10 cellular contexts compared by ENCODE assay signal in the genomic region with DNA sequence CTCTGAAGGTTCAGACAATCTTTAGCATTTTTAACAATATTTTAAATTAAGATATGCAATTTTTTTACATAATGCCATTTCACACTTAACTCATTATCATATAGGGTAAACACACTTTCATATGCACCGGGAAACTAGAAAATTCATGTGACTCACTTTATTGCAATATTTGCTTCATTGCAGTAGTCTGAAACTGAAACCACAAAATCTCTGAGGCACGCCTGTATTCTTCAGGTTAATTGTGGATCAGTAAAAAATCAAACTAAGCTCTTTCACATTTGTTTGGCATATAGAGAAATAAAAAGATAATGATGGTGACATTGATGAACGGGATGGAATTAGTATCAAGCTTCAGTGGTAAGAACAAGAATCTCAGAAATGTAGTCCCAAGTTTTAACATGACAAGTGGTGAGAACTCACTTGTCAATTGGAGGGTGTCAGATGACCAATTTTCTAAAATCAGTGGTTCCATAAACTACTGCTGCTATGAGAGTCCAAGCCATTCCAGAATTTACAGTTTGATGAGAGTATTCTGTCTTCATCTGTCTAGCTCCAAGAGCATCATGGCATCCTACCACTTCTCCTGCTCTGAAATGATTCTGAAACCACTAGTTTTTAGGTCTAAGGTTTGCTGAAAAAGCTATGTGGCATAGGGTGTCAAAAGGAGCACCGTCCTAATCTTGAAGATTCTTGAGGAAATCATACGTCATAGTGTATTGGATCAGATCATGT.
A peak's percentile ranks its signal among the peaks of the same experiment; 100 is the strongest.
DNase-seq lines count a peak whose midpoint lies in the region; ATAC-seq and TF ChIP-seq lines count a peak whose summit lies in the region.
"Had no signal": no experiment of that assay in that cellular context is flagged by ENCODE, and none has a peak within 500 bp of the region (broad histone marks: within the 10 kb centered on the region; RNA-seq: fewer than 3 reads in every experiment).

No MANE protein-coding gene starts in this region.

- no peaks in the 10 kb centered on the region for H3K27me3 Mint-ChIP-seq in natural killer cell (ENCODE audit: low read depth in 2 of 2)

- DNase-seq in SIG-M5 treated with dmso at 0.1 percent for 504 hours (lab: John Stamatoyannopoulos, UW; ENCODE audit: unreplicated experiment) (peak; percentile 71), SIG-M5 (lab: John Stamatoyannopoulos, UW) (no peak), RWPE2 (ENCODE audit: low spot score) (no peak), natural killer cell (no peak), NCI-H2171 (lab: John Stamatoyannopoulos, UW) (no peak), aorta (no peak)
- no peak for DNase-seq in activated CD4-positive, alpha-beta T cell treated with anti-CD3 and anti-CD28 coated beads for 1 hour

- H3K4me1 Mint-ChIP-seq in natural killer cell = peaks cover 77 to 79% of the 10 kb centered on the region in 2 donors

- H3K9me3 ChIP-seq in RWPE2 (ENCODE audit: severe bottlenecking) = no peaks in the 10 kb centered on the region
- H3K9me3 ChIP-seq in aorta (ENCODE audit: control insufficient read depth, low read length) = no peaks in the 10 kb centered on the region

- H3K27ac Mint-ChIP-seq in natural killer cell = peak overlapping the region; percentile 91 to 92

- H3K4me3 ChIP-seq in RWPE2 (ENCODE audit: severe bottlenecking) (no peak overlapping the region), aorta (ENCODE audit: low read length in 2 of 2) (no peak overlapping the region)
- H3K4me3 ChIP-seq: cardiac muscle cell had no signal

- H3K4me3 Mint-ChIP-seq in natural killer cell = peak overlapping the region; percentile 85

- no peaks in the 10 kb centered on the region for H3K9me3 Mint-ChIP-seq in natural killer cell

- H3K36me3 ChIP-seq in RWPE2 (ENCODE audit: low read depth) = peaks cover 25% of the 10 kb centered on the region
- no peaks in the 10 kb centered on the region for H3K36me3 ChIP-seq in aorta (ENCODE audit: control insufficient read depth in 1 of 2, insufficient read depth in 2 of 2, low read length in 1 of 2)
- H3K36me3 ChIP-seq: cardiac muscle cell had no signal

- intact Hi-C loops in natural killer cell (cut with micrococcal nuclease) (loop anchor here (1.0 to 5.0 kb wide), 3 partner anchors 15 to 253 kb away; no protein-coding TSS in a partner anchor), aorta (cut with DNase I) (no loop called here)

- H3K27ac ChIP-seq in RWPE2 (ENCODE audit: poor library complexity, severe bottlenecking) = peak overlapping the region; percentile 80
- H3K27ac ChIP-seq in aorta (ENCODE audit: low read depth in 1 of 2, low read length in 2 of 2) = no peak overlapping the region
- H3K27ac ChIP-seq: 22Rv1, cardiac muscle cell had no signal

- TF ChIP-seq CTCF in RWPE2 (IDR thresholded peaks at IDR 0.05; ENCODE audit: poor library complexity, severe bottlenecking) (no peak), natural killer cell (IDR thresholded peaks at IDR 0.05) (no peak)

- WGBS in aorta, 2 donors = 87 to 88% methylated on average over 5 of the region's 5 CpGs

- ATAC-seq in HG02938 (IDR thresholded peaks at IDR 0.05; ENCODE audit: unreplicated experiment) = peak; percentile 61
- ATAC-seq in RWPE2 (ENCODE audit: low read depth) = peak; percentile 55
- peak; percentile 70 to 80 (median 71) for ATAC-seq in natural killer cell
- ATAC-seq in aorta (ENCODE audit: low FRiP score) = no peak

- H3K4me1 ChIP-seq in RWPE2 (ENCODE audit: insufficient read depth, poor library complexity, severe bottlenecking) (peaks cover 54% of the 10 kb centered on the region), aorta (ENCODE audit: control insufficient read depth in 1 of 2, insufficient read depth in 2 of 2, low read length in 2 of 2) (no peaks in the 10 kb centered on the region)

- no peaks in the 10 kb centered on the region for H3K27me3 ChIP-seq in RWPE2 (ENCODE audit: insufficient read depth, poor library complexity, severe bottlenecking)
- no peaks in the 10 kb centered on the region for H3K27me3 ChIP-seq in aorta (ENCODE audit: control insufficient read depth in 1 of 2, insufficient read depth in 2 of 2, low read length in 1 of 2)
- H3K27me3 ChIP-seq: cardiac muscle cell had no signal

- no peaks in the 10 kb centered on the region for H3K36me3 Mint-ChIP-seq in natural killer cell
